ENCODE assay signal across 1 cellular context in genomic region chr5:77630246-77631165, GRCh38.
TF ChIP-seq lines count a peak whose summit lies in the region.

No MANE protein-coding gene starts in this region.

TF ChIP-seq in HEK293, 187 proteins besides CTCF, POLR2A, EP300 and RAD21 (continued from another document and continues in another):
- peak; percentile 80 for TF ChIP-seq ZNF449 (tag by site-specific recombination; IDR thresholded peaks at IDR 0.05)
- TF ChIP-seq ZNF777 (tag by site-specific recombination; IDR thresholded peaks at IDR 0.05; ENCODE audit: borderline replicate concordance), result peak; percentile 53; the same call in 1 of the 2 replicates
- peak; percentile 89 for TF ChIP-seq ZSCAN30 (tag by site-specific recombination; IDR thresholded peaks at IDR 0.05)
- TF ChIP-seq HOXD13 (CRISPR knock-in tag; IDR thresholded peaks at IDR 0.05; ENCODE audit: borderline replicate concordance), result no peak
- no peak for TF ChIP-seq ZNF654 (tag by site-specific recombination; IDR thresholded peaks at IDR 0.05; ENCODE audit: low read depth)
- no peak for TF ChIP-seq ZBTB1 (tag by site-specific recombination; IDR thresholded peaks at IDR 0.05)
- no peak for TF ChIP-seq ZNF19 (tag by site-specific recombination; IDR thresholded peaks at IDR 0.05; ENCODE audit: low read depth)
- no peak for TF ChIP-seq ZNF280D (tag by site-specific recombination; IDR thresholded peaks at IDR 0.05)
- TF ChIP-seq BCL11A (tag by site-specific recombination; IDR thresholded peaks at IDR 0.05; ENCODE audit: low read depth), result no peak
- peak; percentile 42; the same call in 1 of the 2 replicates for TF ChIP-seq ZSCAN5A (tag by site-specific recombination; IDR thresholded peaks at IDR 0.05)
- no peak for TF ChIP-seq ZNF585B (tag by site-specific recombination; IDR thresholded peaks at IDR 0.05)
- TF ChIP-seq ZNF202 (tag by site-specific recombination; IDR thresholded peaks at IDR 0.05; ENCODE audit: borderline replicate concordance), result no peak
- no peak for TF ChIP-seq ZNF221 (tag by site-specific recombination; IDR thresholded peaks at IDR 0.05; ENCODE audit: borderline replicate concordance)
- TF ChIP-seq ZNF214 (tag by site-specific recombination; IDR thresholded peaks at IDR 0.05; ENCODE audit: borderline replicate concordance), result no peak
- no peak; the same call in 1 of the 2 replicates for TF ChIP-seq ZNF76 (tag by site-specific recombination; IDR thresholded peaks at IDR 0.05; ENCODE audit: borderline replicate concordance, low read depth)
- no peak for TF ChIP-seq ZNF514 (tag by site-specific recombination; IDR thresholded peaks at IDR 0.05)
- no peak for TF ChIP-seq BCL11B (tag by site-specific recombination; IDR thresholded peaks at IDR 0.05; ENCODE audit: low read depth)
- no peak for TF ChIP-seq MEIS1 (CRISPR knock-in tag; IDR thresholded peaks at IDR 0.05; ENCODE audit: borderline replicate concordance)
- no peak for TF ChIP-seq ZNF23 (tag by site-specific recombination; IDR thresholded peaks at IDR 0.05; ENCODE audit: borderline replicate concordance)
- TF ChIP-seq ZBTB6 (tag by site-specific recombination; IDR thresholded peaks at IDR 0.05), result peak; percentile 99
- no peak for TF ChIP-seq TSHZ1 (tag by site-specific recombination; IDR thresholded peaks at IDR 0.05; ENCODE audit: borderline replicate concordance)
- no peak for TF ChIP-seq OSR2 (tag by site-specific recombination; IDR thresholded peaks at IDR 0.05)
- no peak for TF ChIP-seq SALL2 (tag by site-specific recombination; IDR thresholded peaks at IDR 0.05; ENCODE audit: borderline replicate concordance)
- TF ChIP-seq ZNF768 (tag by site-specific recombination; IDR thresholded peaks at IDR 0.05), result no peak; the same call in 1 of the 2 replicates
- peak; percentile 21; the same call in 1 of the 2 replicates for TF ChIP-seq ZBTB7A (tag by site-specific recombination; IDR thresholded peaks at IDR 0.05; ENCODE audit: low read depth)
- no peak for TF ChIP-seq ZNF350 (tag by site-specific recombination; IDR thresholded peaks at IDR 0.05)
- TF ChIP-seq ZNF16 (tag by site-specific recombination; IDR thresholded peaks at IDR 0.05; ENCODE audit: low read depth), result no peak
- peak; percentile 97 for TF ChIP-seq ZNF600 (tag by site-specific recombination; IDR thresholded peaks at IDR 0.05)
- no peak for TF ChIP-seq GLI2 (tag by site-specific recombination; IDR thresholded peaks at IDR 0.05; ENCODE audit: borderline replicate concordance, low read depth)
- TF ChIP-seq ZNF580 (tag by site-specific recombination; IDR thresholded peaks at IDR 0.05), result no peak
- TF ChIP-seq ZNF148 (tag by site-specific recombination; IDR thresholded peaks at IDR 0.05; ENCODE audit: borderline replicate concordance), result no peak
- no peak for TF ChIP-seq RBAK (tag by site-specific recombination; IDR thresholded peaks at IDR 0.05)
- TF ChIP-seq TRIM28 (IDR thresholded peaks at IDR 0.05; ENCODE audit: borderline replicate concordance, low read length), result no peak
- TF ChIP-seq ZNF274 (IDR thresholded peaks at IDR 0.05; ENCODE audit: low read length), result no peak
- TF ChIP-seq ZNF274 (tag by site-specific recombination; IDR thresholded peaks at IDR 0.05; ENCODE audit: borderline replicate concordance), result no peak
- no peak for TF ChIP-seq BCL6B (tag by site-specific recombination; IDR thresholded peaks at IDR 0.05)
- TF ChIP-seq ZNF24 (tag by site-specific recombination; IDR thresholded peaks at IDR 0.05), result peak; percentile 20; the same call in 1 of the 2 replicates
- peak; percentile 38 for TF ChIP-seq ZBTB10 (tag by site-specific recombination; IDR thresholded peaks at IDR 0.05)
- no peak for TF ChIP-seq ZSCAN4 (tag by site-specific recombination; IDR thresholded peaks at IDR 0.05)
- TF ChIP-seq ZFP37 (tag by site-specific recombination; IDR thresholded peaks at IDR 0.05), result no peak
- no peak for TF ChIP-seq ZSCAN23 (tag by site-specific recombination; IDR thresholded peaks at IDR 0.05)
- peak; percentile 75 for TF ChIP-seq ZNF660 (tag by site-specific recombination; IDR thresholded peaks at IDR 0.05)
- peak; percentile 55 for TF ChIP-seq ZNF423 (tag by site-specific recombination; IDR thresholded peaks at IDR 0.05)
- TF ChIP-seq ZNF155 (tag by site-specific recombination; IDR thresholded peaks at IDR 0.05), result no peak
